In the genomic region with DNA sequence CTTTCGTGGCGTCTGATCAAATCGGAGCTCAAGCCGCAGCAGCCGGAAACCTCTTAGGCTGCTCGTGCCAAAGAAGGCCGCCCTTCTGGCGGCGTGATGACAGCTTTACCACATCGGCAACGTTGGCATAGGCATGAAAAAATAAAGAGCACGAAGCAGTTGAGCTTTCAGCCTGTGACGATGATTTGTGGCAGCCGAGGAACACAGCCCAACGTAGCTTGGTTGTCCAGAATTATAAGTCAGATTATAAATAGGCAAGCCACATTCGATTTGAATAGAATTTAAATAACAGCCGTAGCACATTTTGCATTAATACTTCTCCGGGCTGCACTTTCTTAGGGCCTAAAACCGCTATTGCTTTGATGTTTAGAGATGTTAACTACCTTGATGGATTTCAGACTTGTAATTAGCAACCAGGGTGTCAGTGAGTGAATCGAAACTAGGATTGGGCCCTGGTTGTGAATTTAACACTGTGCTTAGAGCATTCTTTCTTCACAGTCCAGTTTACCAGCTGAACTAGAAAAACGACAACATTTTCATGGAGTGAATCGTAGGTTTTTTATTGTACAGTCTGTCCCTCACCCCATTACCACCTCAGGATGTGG, we compare ENCODE assay signal across 8 cellular contexts. TPM values are rescaled to one million over a fixed set of nuclear protein-coding genes. Genes with fewer than 3 reads are reported as not detected.
DNase-seq lines count a peak whose midpoint lies in the region; ATAC-seq and TF ChIP-seq lines count a peak whose summit lies in the region.

No MANE protein-coding gene starts in this region.

- H3K27ac Mint-ChIP-seq in endothelial cell (ENCODE audit: unreplicated experiment) = peak overlapping the region; percentile 100

- peak; percentile 51 for ATAC-seq in mucosa of descending colon

- peaks cover 26% of the 10 kb centered on the region for H3K27me3 Mint-ChIP-seq in endothelial cell (ENCODE audit: unreplicated experiment)

- H3K4me1 ChIP-seq in mucosa of descending colon (ENCODE audit: low read depth) = peaks cover 32% of the 10 kb centered on the region

- no peaks in the 10 kb centered on the region for H3K9me3 ChIP-seq in mucosa of descending colon

- peaks cover 10% of the 10 kb centered on the region for H3K36me3 Mint-ChIP-seq in endothelial cell (ENCODE audit: low read depth, unreplicated experiment)

- no peaks in the 10 kb centered on the region for H3K36me3 ChIP-seq in mucosa of descending colon (ENCODE audit: low read depth)

- H3K4me3 Mint-ChIP-seq in endothelial cell (ENCODE audit: unreplicated experiment) = peak overlapping the region; percentile 100

- peaks cover 18% of the 10 kb centered on the region for H3K4me1 Mint-ChIP-seq in endothelial cell (ENCODE audit: unreplicated experiment)

- intact Hi-C loops in mucosa of descending colon (cut with DNase I, micrococcal nuclease) = no loop called here

- no peaks in the 10 kb centered on the region for H3K9me3 Mint-ChIP-seq in endothelial cell (ENCODE audit: unreplicated experiment)

- DNase-seq in AG08395 (ENCODE audit: low spot score) (peak; percentile 74), GM19240 (ENCODE audit: insufficient read length, low spot score) (peak; percentile 20), HK-2 (ENCODE audit: unreplicated experiment) (peak; percentile 72), NOMO-1 (lab: John Stamatoyannopoulos, UW; ENCODE audit: unreplicated experiment in 2 of 2) (peak; percentile 38 to 76), endothelial cell (ENCODE audit: low spot score) (peak; percentile 49), mucosa of descending colon (peak; percentile 78 to 86 (median 79))
- DNase-seq in activated CD8-positive, alpha-beta memory T cell treated with anti-CD3 and anti-CD28 coated beads, Interleukin-2, amount 50 U/mL, for 1 hour (ENCODE audit: extremely low read depth) = peak; percentile 74
- peak; percentile 53 to 67 for DNase-seq in stimulated activated CD8-positive, alpha-beta memory T cell treated with anti-CD3 and anti-CD28 coated beads, Interleukin-4, amount 100 ng/mL, for 1 hour (ENCODE audit: low read depth in 2 of 2, low spot score in 1 of 2)

- TF ChIP-seq CTCF in endothelial cell (IDR thresholded peaks at IDR 0.05; ENCODE audit: unreplicated experiment) (no peak), mucosa of descending colon (IDR thresholded peaks at IDR 0.05) (no peak)

- H3K4me3 ChIP-seq in mucosa of descending colon = peak overlapping the region; percentile 95

RNA-seq across cellular contexts. Expression of a gene that starts 0.9 kb away (rescaled TPM):
- 154 TPM for total RNA-seq in endothelial cell (ENCODE audit: unreplicated experiment)
- total RNA-seq in mucosa of descending colon = 100 to 1,000 TPM; 111 to 130 (median 123) TPM

RNA-seq across cellular contexts. Expression of a gene that starts 40.4 kb away (rescaled TPM):
- total RNA-seq in endothelial cell (ENCODE audit: unreplicated experiment) (1.4 TPM), mucosa of descending colon (1 to 10 TPM; 2.2 to 5.1 (median 2.6) TPM)

Comparison
In these comparisons a context has a peak if more than half of its experiments do, and no peak if none do; other contexts are left out.
1. Peak in every context shown above with its lines: DNase-seq, ATAC-seq and H3K4me3 ChIP-seq.
2. DNase-seq: peak in every context shown above with its lines; median percentile 79 in mucosa of descending colon; 74 in AG08395; 74 in activated CD8-positive, alpha-beta memory T cell treated with anti-CD3 and anti-CD28 coated beads, Interleukin-2, amount 50 U/mL, for 1 hour; 72 in HK-2; 60 in stimulated activated CD8-positive, alpha-beta memory T cell treated with anti-CD3 and anti-CD28 coated beads, Interleukin-4, amount 100 ng/mL, for 1 hour; 57 in NOMO-1; 49 in endothelial cell; 20 in GM19240.